16 cellular contexts compared by ENCODE assay signal in genomic region chr13:106382569-106382968, GRCh38.
"Had no signal": no experiment of that assay in that cellular context is flagged by ENCODE, and none has a peak within 500 bp of the region (broad histone marks: within the 10 kb centered on the region; RNA-seq: fewer than 3 reads in every experiment).

No MANE protein-coding gene starts in this region.

- H3K9me3 Mint-ChIP-seq: activated naive CD8-positive, alpha-beta T cell treated with anti-CD3 and anti-CD28 coated beads, Interleukin-2, amount 10 ng/mL, durations not matched to agents 7 days and 5 days; activated T-helper 1 cell treated with anti-CD3 and anti-CD28 coated beads, Interleukin-12 subunit alpha, Interleukin-12 subunit beta, Interleukin-2, Interleukin-4 antibody, amounts not matched to agents 30 ng/mL and 10 ng/mL and 1 ng/mL, durations not matched to agents 14 hours and 24 hours and 36 hours; effector memory CD8-positive, alpha-beta T cell; stimulated activated naive CD8-positive, alpha-beta T cell treated with anti-CD3 and anti-CD28 coated beads, Interleukin-15, amount 100 ng/mL, for 72 hours had no signal

- H3K9me3 ChIP-seq: breast epithelium, gastroesophageal sphincter, heart right ventricle, lower lobe of right lung, ovary, sigmoid colon had no signal

- H3K4me3 Mint-ChIP-seq: activated naive CD8-positive, alpha-beta T cell treated with anti-CD3 and anti-CD28 coated beads, Interleukin-2, amount 10 ng/mL, durations not matched to agents 7 days and 5 days; activated T-helper 1 cell treated with anti-CD3 and anti-CD28 coated beads, Interleukin-12 subunit alpha, Interleukin-12 subunit beta, Interleukin-2, Interleukin-4 antibody, amounts not matched to agents 30 ng/mL and 10 ng/mL and 1 ng/mL, durations not matched to agents 14 hours and 24 hours and 36 hours; effector memory CD8-positive, alpha-beta T cell; stimulated activated naive CD8-positive, alpha-beta T cell treated with anti-CD3 and anti-CD28 coated beads, Interleukin-15, amount 100 ng/mL, for 72 hours had no signal

- H3K36me3 Mint-ChIP-seq: activated naive CD8-positive, alpha-beta T cell treated with anti-CD3 and anti-CD28 coated beads, Interleukin-2, amount 10 ng/mL, durations not matched to agents 7 days and 5 days had no signal

- H3K4me3 ChIP-seq: breast epithelium, gastroesophageal sphincter, heart right ventricle, lower lobe of right lung, ovary, sigmoid colon had no signal

- H3K27ac ChIP-seq: breast epithelium, gastroesophageal sphincter, heart right ventricle, lower lobe of right lung, ovary, sigmoid colon had no signal

- ATAC-seq: activated CD4-positive, CD25-positive, alpha-beta regulatory T cell treated with anti-CD3 and anti-CD28 coated beads, Interleukin-2, amount 50 U/mL, for 24 hours; effector memory CD8-positive, alpha-beta T cell; gastroesophageal sphincter; heart right ventricle; left colon; lower lobe of right lung; stimulated activated naive CD8-positive, alpha-beta T cell treated with anti-CD3 and anti-CD28 coated beads, Interleukin-15, amount 100 ng/mL, for 72 hours had no signal

- H3K27ac Mint-ChIP-seq: activated naive CD8-positive, alpha-beta T cell treated with anti-CD3 and anti-CD28 coated beads, Interleukin-2, amount 10 ng/mL, durations not matched to agents 7 days and 5 days; activated T-helper 1 cell treated with anti-CD3 and anti-CD28 coated beads, Interleukin-12 subunit alpha, Interleukin-12 subunit beta, Interleukin-2, Interleukin-4 antibody, amounts not matched to agents 30 ng/mL and 10 ng/mL and 1 ng/mL, durations not matched to agents 14 hours and 24 hours and 36 hours; effector memory CD8-positive, alpha-beta T cell; stimulated activated naive CD8-positive, alpha-beta T cell treated with anti-CD3 and anti-CD28 coated beads, Interleukin-15, amount 100 ng/mL, for 72 hours had no signal

- H3K4me1 ChIP-seq: breast epithelium, gastroesophageal sphincter, heart right ventricle, lower lobe of right lung had no signal

- H3K36me3 ChIP-seq: breast epithelium, gastroesophageal sphincter, heart right ventricle, lower lobe of right lung, ovary, sigmoid colon had no signal

- DNase-seq: activated naive CD4-positive, alpha-beta T cell; activated naive CD8-positive, alpha-beta T cell treated with anti-CD3 and anti-CD28 coated beads, Interleukin-2, amount 10 ng/mL, durations not matched to agents 7 days and 5 days; dermis blood vessel endothelial cell; effector memory CD8-positive, alpha-beta T cell; erythroblast; heart right ventricle; left colon; lower lobe of right lung; ovary; sigmoid colon; stimulated activated CD4-positive, alpha-beta T cell treated with anti-CD3 and anti-CD28 coated beads, Interleukin-1b, Interleukin-23, amount 100 ng/mL, for 48 hours; stimulated activated naive CD8-positive, alpha-beta T cell treated with anti-CD3 and anti-CD28 coated beads, Interleukin-15, amount 100 ng/mL, for 72 hours had no signal

- H3K4me1 Mint-ChIP-seq: activated naive CD8-positive, alpha-beta T cell treated with anti-CD3 and anti-CD28 coated beads, Interleukin-2, amount 10 ng/mL, durations not matched to agents 7 days and 5 days; stimulated activated naive CD8-positive, alpha-beta T cell treated with anti-CD3 and anti-CD28 coated beads, Interleukin-15, amount 100 ng/mL, for 72 hours had no signal

- H3K27me3 ChIP-seq: breast epithelium, gastroesophageal sphincter, heart right ventricle, ovary, sigmoid colon had no signal
